26 cellular contexts compared by ENCODE assay signal in the genomic region with DNA sequence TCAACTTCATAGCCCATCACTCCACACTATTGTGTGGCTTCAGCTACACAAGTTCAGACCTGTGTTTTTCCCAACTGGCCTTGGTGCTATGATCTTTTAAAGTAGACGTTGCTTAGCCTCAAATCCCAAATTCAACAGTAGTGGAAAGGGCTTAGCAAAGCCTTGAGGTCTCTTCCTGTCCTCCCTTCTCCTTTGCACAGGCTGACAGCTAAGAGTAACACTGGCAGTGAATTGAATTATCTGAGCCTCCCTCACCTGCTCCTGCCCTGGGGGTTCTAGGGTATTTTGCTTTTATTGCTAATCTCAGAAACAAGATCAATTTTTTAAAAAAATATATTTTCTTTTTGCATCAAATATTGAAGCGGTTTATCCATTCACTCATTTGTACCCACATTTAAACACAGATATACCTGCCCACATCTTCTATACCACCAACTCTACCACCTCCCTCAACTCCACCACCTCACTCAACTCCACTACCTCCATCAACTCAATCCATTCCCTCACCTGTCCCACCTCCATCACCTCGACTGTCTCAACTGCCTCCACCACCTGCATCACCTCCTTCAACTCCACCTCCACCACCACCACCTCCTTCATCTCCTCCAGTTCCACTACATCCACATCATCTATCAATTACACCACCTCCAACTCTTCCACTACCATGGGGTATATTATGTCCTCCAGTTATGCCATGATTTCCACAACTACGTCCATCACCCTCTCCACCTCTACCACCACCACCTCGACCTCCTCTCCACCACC. TPM values are rescaled to one million over a fixed set of nuclear protein-coding genes. Genes with fewer than 3 reads are reported as not detected.
"Had no signal": no experiment of that assay in that cellular context is flagged by ENCODE, and none has a peak within 500 bp of the region (broad histone marks: within the 10 kb centered on the region; RNA-seq: fewer than 3 reads in every experiment).

No MANE protein-coding gene starts in this region.

- H3K36me3 ChIP-seq: gastrocnemius medialis, lower lobe of right lung, spleen, suprapubic skin, transverse colon had no signal

- H3K9me3 Mint-ChIP-seq: central memory CD8-positive, alpha-beta T cell; naive thymus-derived CD8-positive, alpha-beta T cell; neural crest cell; stimulated activated naive B cell treated with anti-CD40 and anti-IgM and Interleukin-4, amounts not matched to agents 10 μg/mL and 1 μg/mL and 100 μg/mL, for 72 hours; stimulated activated naive CD8-positive, alpha-beta T cell treated with anti-CD3 and anti-CD28 coated beads, Interleukin-15, Interleukin-2, amounts not matched to agents 100 ng/mL and 50 ng/mL, for 24 hours had no signal

- DNase-seq: dermis blood vessel endothelial cell; effector memory CD4-positive, alpha-beta T cell; foreskin fibroblast; gastrocnemius medialis; head of caudate nucleus; left ventricle myocardium superior; lower lobe of right lung; naive thymus-derived CD8-positive, alpha-beta T cell; psoas muscle; right cardiac atrium; stimulated activated CD4-positive, alpha-beta T cell treated with anti-CD3 and anti-CD28 coated beads, Interleukin-15, amount 100 ng/mL, for 24 hours; stimulated activated CD4-positive, alpha-beta T cell treated with anti-CD3 and anti-CD28 coated beads, Interleukin-2, amount 100 ng/mL, for 48 hours; stimulated activated naive B cell treated with anti-CD40 and anti-IgM and Interleukin-4, amounts not matched to agents 10 μg/mL and 1 μg/mL and 100 μg/mL, for 72 hours; transverse colon had no signal

- H3K4me3 Mint-ChIP-seq: central memory CD8-positive, alpha-beta T cell; neural crest cell; stimulated activated naive B cell treated with anti-CD40 and anti-IgM and Interleukin-4, amounts not matched to agents 10 μg/mL and 1 μg/mL and 100 μg/mL, for 72 hours; stimulated activated naive CD8-positive, alpha-beta T cell treated with anti-CD3 and anti-CD28 coated beads, Interleukin-15, Interleukin-2, amounts not matched to agents 100 ng/mL and 50 ng/mL, for 24 hours had no signal

- H3K4me3 ChIP-seq: gastrocnemius medialis, lower lobe of right lung, psoas muscle, skin epidermis, spleen, suprapubic skin, transverse colon had no signal

- H3K27ac Mint-ChIP-seq: stimulated activated naive B cell treated with anti-CD40 and anti-IgM and Interleukin-4, amounts not matched to agents 10 μg/mL and 1 μg/mL and 100 μg/mL, for 72 hours; stimulated activated naive CD8-positive, alpha-beta T cell treated with anti-CD3 and anti-CD28 coated beads, Interleukin-15, Interleukin-2, amounts not matched to agents 100 ng/mL and 50 ng/mL, for 24 hours had no signal

- H3K9me3 ChIP-seq: gastrocnemius medialis, lower lobe of right lung, psoas muscle, spleen, suprapubic skin, transverse colon had no signal

- ATAC-seq: esophagus mucosa; gastrocnemius medialis; left ventricle myocardium superior; lower lobe of right lung; naive thymus-derived CD8-positive, alpha-beta T cell; psoas muscle; right cardiac atrium; stimulated activated naive B cell treated with anti-CD40 and anti-IgM and Interleukin-4, amounts not matched to agents 10 μg/mL and 1 μg/mL and 100 μg/mL, for 72 hours had no signal

- H3K27ac ChIP-seq: coronary artery, epithelial cell of prostate, gastrocnemius medialis, psoas muscle, suprapubic skin, transverse colon had no signal

- H3K4me1 Mint-ChIP-seq: central memory CD8-positive, alpha-beta T cell had no signal

- H3K36me3 Mint-ChIP-seq: naive thymus-derived CD8-positive, alpha-beta T cell; stimulated activated naive B cell treated with anti-CD40 and anti-IgM and Interleukin-4, amounts not matched to agents 10 μg/mL and 1 μg/mL and 100 μg/mL, for 72 hours had no signal

RNA-seq across cellular contexts. Expression of gene FGD5, which starts 10.1 kb away (rescaled TPM):
- total RNA-seq: myocyte, osteocyte had no signal
- polyA plus RNA-seq: keratinocyte; naive thymus-derived CD8-positive, alpha-beta T cell had no signal
